11 cellular contexts compared by ENCODE assay signal in genomic region chr17:80968602-80969029, GRCh38. TPM values are rescaled to one million over a fixed set of nuclear protein-coding genes. Genes with fewer than 3 reads are reported as not detected.
DNase-seq lines count a peak whose midpoint lies in the region; ATAC-seq and TF ChIP-seq lines count a peak whose summit lies in the region.
"Had no signal": no experiment of that assay in that cellular context is flagged by ENCODE, and none has a peak within 500 bp of the region (broad histone marks: within the 10 kb centered on the region; RNA-seq: fewer than 3 reads in every experiment).

No MANE protein-coding gene starts in this region.

- peak; percentile 28 for ATAC-seq in body of pancreas
- no peak for ATAC-seq in left ventricle myocardium superior

- peaks cover 0 to 4% of the 10 kb centered on the region in 2 donors for H3K36me3 ChIP-seq in body of pancreas (replicated peaks in 1 of 2; ENCODE audit: insufficient read depth in 1 of 2, low read depth in 2 of 2)

- peaks cover 25% of the 10 kb centered on the region for H3K27me3 Mint-ChIP-seq in activated naive CD4-positive, alpha-beta T cell treated with anti-CD3 and anti-CD28 coated beads, Interleukin-2, amount 10 ng/mL, durations not matched to agents 7 days and 5 days
- H3K27me3 Mint-ChIP-seq: IgD-negative memory B cell had no signal

- no peaks in the 10 kb centered on the region for H3K9me3 ChIP-seq in body of pancreas

- H3K4me1 Mint-ChIP-seq in activated naive CD4-positive, alpha-beta T cell treated with anti-CD3 and anti-CD28 coated beads, Interleukin-2, amount 10 ng/mL, durations not matched to agents 7 days and 5 days: peaks cover 13% of the 10 kb centered on the region

- DNase-seq in AG08395 (ENCODE audit: low spot score): peak; percentile 79
- DNase-seq in NCI-H1417 (lab: John Stamatoyannopoulos, UW): peak; percentile 23 to 92 (median 70)
- peak in 3 of 4 donors; percentile 31 to 77 (median 67) for DNase-seq in body of pancreas
- peak; percentile 30 for DNase-seq in mucosa of gallbladder (ENCODE audit: low spot score)
- DNase-seq in lower leg skin (ENCODE audit: low spot score in 2 of 2): no peak
- no peak for DNase-seq in left ventricle myocardium superior
- DNase-seq in activated naive CD4-positive, alpha-beta T cell treated with anti-CD3 and anti-CD28 coated beads, Interleukin-2, amount 10 ng/mL, durations not matched to agents 7 days and 5 days: no peak
- DNase-seq in NCI-H2107 treated with DMSO at 0.1 percent for 48 hours (lab: John Stamatoyannopoulos, UW; ENCODE audit: unreplicated experiment): no peak
- DNase-seq: CD8-positive, alpha-beta memory T cell had no signal

- H3K27ac ChIP-seq in body of pancreas: no peak overlapping the region

- WGBS in body of pancreas, 2 donors: 11 to 47% methylated on average over 3 to 17 of the region's 17 CpGs
- WGBS in lower leg skin, 2 donors: 29 to 48% methylated on average over 14 to 16 of the region's 17 CpGs

- peaks cover 0 to 17% of the 10 kb centered on the region in 2 donors for H3K27me3 ChIP-seq in body of pancreas

- peaks cover 6% of the 10 kb centered on the region for H3K36me3 Mint-ChIP-seq in activated naive CD4-positive, alpha-beta T cell treated with anti-CD3 and anti-CD28 coated beads, Interleukin-2, amount 10 ng/mL, durations not matched to agents 7 days and 5 days

- no peak for TF ChIP-seq POLR2A in body of pancreas (IDR thresholded peaks at IDR 0.05)
- no peak for TF ChIP-seq POLR2A in lower leg skin (IDR thresholded peaks at IDR 0.05)

- no peaks in the 10 kb centered on the region for H3K9me3 Mint-ChIP-seq in activated naive CD4-positive, alpha-beta T cell treated with anti-CD3 and anti-CD28 coated beads, Interleukin-2, amount 10 ng/mL, durations not matched to agents 7 days and 5 days
- H3K9me3 Mint-ChIP-seq: CD8-positive, alpha-beta memory T cell; dendritic cell treated with granulocyte-macrophage colony-stimulating factor and Interleukin-4, amounts not matched to agents 40 ng/mL and 50 ng/mL, for 4 days; IgD-negative memory B cell had no signal

- intact Hi-C loops in body of pancreas (cut with DNase I): no loop called here
- intact Hi-C loops in lower leg skin (cut with DNase I; ENCODE audit: low total_unique reads): loop anchor here (10.0 kb wide), 1 partner anchor 104 kb away; no protein-coding TSS in a partner anchor
- intact Hi-C loops in left ventricle myocardium superior (cut with micrococcal nuclease): no loop called here

- H3K4me3 Mint-ChIP-seq in activated naive CD4-positive, alpha-beta T cell treated with anti-CD3 and anti-CD28 coated beads, Interleukin-2, amount 10 ng/mL, durations not matched to agents 7 days and 5 days: no peak overlapping the region
- H3K4me3 Mint-ChIP-seq: dendritic cell treated with granulocyte-macrophage colony-stimulating factor and Interleukin-4, amounts not matched to agents 40 ng/mL and 50 ng/mL, for 4 days; IgD-negative memory B cell had no signal

- no peak overlapping the region for H3K27ac Mint-ChIP-seq in activated naive CD4-positive, alpha-beta T cell treated with anti-CD3 and anti-CD28 coated beads, Interleukin-2, amount 10 ng/mL, durations not matched to agents 7 days and 5 days
- H3K27ac Mint-ChIP-seq: dendritic cell treated with granulocyte-macrophage colony-stimulating factor and Interleukin-4, amounts not matched to agents 40 ng/mL and 50 ng/mL, for 4 days; IgD-negative memory B cell had no signal

- H3K4me3 ChIP-seq in body of pancreas: no peak overlapping the region
- no peak overlapping the region for H3K4me3 ChIP-seq in lower leg skin (ENCODE audit: low read depth, poor library complexity, severe bottlenecking)

- TF ChIP-seq CTCF in body of pancreas (IDR thresholded peaks at IDR 0.05) (no peak), lower leg skin (IDR thresholded peaks at IDR 0.05) (no peak)

- CTCF ChIA-PET in activated naive CD4-positive, alpha-beta T cell treated with anti-CD3 and anti-CD28 coated beads, Interleukin-2, amount 10 ng/mL, durations not matched to agents 7 days and 5 days (lab: Charles Lee): no interaction called here

- H3K4me1 ChIP-seq in body of pancreas: peaks cover 16% of the 10 kb centered on the region

RNA-seq across cellular contexts. Expression of gene CHMP6, which starts 23.0 kb away (rescaled TPM):
- total RNA-seq in body of pancreas (10 to 100 TPM; 10.4 to 32.3 TPM), mucosa of gallbladder (31.5 TPM), lower leg skin (10 to 100 TPM; 19.8 to 36.7 (median 26.1) TPM), left ventricle myocardium superior (19.5 TPM)

Comparison
In these comparisons a context has a peak if more than half of its experiments do, and no peak if none do; other contexts are left out.
1. DNase-seq: peak in AG08395 (single experiment), NCI-H1417 (3 of 3), body of pancreas (3 of 4) and mucosa of gallbladder (single experiment); none in lower leg skin (0 of 2), left ventricle myocardium superior (single experiment), activated naive CD4-positive, alpha-beta T cell treated with anti-CD3 and anti-CD28 coated beads, Interleukin-2, amount 10 ng/mL, durations not matched to agents 7 days and 5 days (single experiment) and NCI-H2107 treated with DMSO at 0.1 percent for 48 hours (single experiment).